ENCODE assay signal across 8 cellular contexts in genomic region chr2:105454801-105455485, GRCh38. TPM values are rescaled to one million over a fixed set of nuclear protein-coding genes. Genes with fewer than 3 reads are reported as not detected.
DNase-seq lines count a peak whose midpoint lies in the region; ATAC-seq and TF ChIP-seq lines count a peak whose summit lies in the region.

No MANE protein-coding gene starts in this region.

- ATAC-seq in HG02885 (IDR thresholded peaks at IDR 0.05; ENCODE audit: poor library complexity, unreplicated experiment) = peak; percentile 55
- peak; percentile 38 for ATAC-seq in thoracic aorta (ENCODE audit: insufficient number of reproducible peaks, low FRiP score, low read depth)
- no peak for ATAC-seq in activated CD4-positive, CD25-positive, alpha-beta regulatory T cell treated with anti-CD3 and anti-CD28 coated beads, Interleukin-2, amount 50 U/mL, for 24 hours
- ATAC-seq in GM21737 (IDR thresholded peaks at IDR 0.05; ENCODE audit: unreplicated experiment) = no peak
- ATAC-seq in HG02938 (IDR thresholded peaks at IDR 0.05; ENCODE audit: unreplicated experiment) = no peak

- H3K4me3 ChIP-seq in BLaER1 (no peak overlapping the region), thoracic aorta (no peak overlapping the region)

- H3K9ac ChIP-seq in BLaER1 = no peak overlapping the region

- H3K27me3 ChIP-seq in BLaER1 = no peaks in the 10 kb centered on the region
- no peaks in the 10 kb centered on the region for H3K27me3 ChIP-seq in thoracic aorta (replicated peaks; ENCODE audit: insufficient read depth)

- H3K4me1 ChIP-seq in BLaER1 (peaks cover 19% of the 10 kb centered on the region), thoracic aorta (ENCODE audit: control insufficient read depth in 1 of 2, low read depth in 2 of 2) (peaks cover 0 to 3% of the 10 kb centered on the region in 2 donors)

- H3K9me3 ChIP-seq in BLaER1 (no peaks in the 10 kb centered on the region), thoracic aorta (no peaks in the 10 kb centered on the region)

- no peaks in the 10 kb centered on the region for H3K36me3 ChIP-seq in BLaER1
- H3K36me3 ChIP-seq in thoracic aorta = no peaks in the 10 kb centered on the region

- TF ChIP-seq CTCF in thoracic aorta (IDR thresholded peaks at IDR 0.05) = no peak

- DNase-seq in UCSD-AML1 (lab: John Stamatoyannopoulos, UW; ENCODE audit: unreplicated experiment) = peak; percentile 59
- peak; percentile 35 for DNase-seq in hepatic stellate cell (ENCODE audit: low spot score)
- DNase-seq in thoracic aorta (ENCODE audit: low spot score) = no peak

- H3K4me2 ChIP-seq in BLaER1 = peak overlapping the region; percentile 44

- H4K20me1 ChIP-seq in BLaER1 = no peaks in the 10 kb centered on the region

- no peak overlapping the region for H3K27ac ChIP-seq in BLaER1
- H3K27ac ChIP-seq in thoracic aorta = no peak overlapping the region

RNA-seq across cellular contexts. Expression of gene FHL2, which starts 56.1 kb away (rescaled TPM):
- 100 to 1,000 TPM in 1 of 2 donors, 10 to 100 TPM in 1; 77.6 to 107 TPM for total RNA-seq in thoracic aorta

Comparison
In these comparisons a context has a peak if more than half of its experiments do, and no peak if none do; other contexts are left out.
1. ATAC-seq: peak in HG02885 (single experiment) and thoracic aorta (single experiment); none in activated CD4-positive, CD25-positive, alpha-beta regulatory T cell treated with anti-CD3 and anti-CD28 coated beads, Interleukin-2, amount 50 U/mL, for 24 hours (0 of 2), GM21737 (single experiment) and HG02938 (single experiment).